3 cellular contexts compared by ENCODE assay signal in the genomic region with DNA sequence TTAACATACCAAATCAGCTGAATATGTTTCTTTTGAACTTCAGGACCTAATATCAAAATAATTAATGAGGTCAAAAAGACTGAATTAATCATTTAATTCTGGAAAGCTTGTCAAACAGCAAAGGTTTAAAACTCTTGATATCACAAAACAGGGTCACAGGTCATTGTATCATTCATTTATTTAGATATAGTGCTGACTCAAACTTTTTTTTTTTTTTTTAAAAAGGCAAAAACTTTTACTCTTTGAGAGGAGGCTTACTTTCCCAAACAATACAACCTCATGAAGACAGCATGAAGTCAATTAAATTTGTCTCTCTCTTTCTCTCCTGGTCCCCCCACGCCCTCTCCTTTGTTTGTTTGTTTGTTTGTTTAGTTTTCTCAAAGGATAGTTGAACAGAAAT.
TF ChIP-seq lines count a peak whose summit lies in the region.

No MANE protein-coding gene starts in this region.

TF ChIP-seq in A549, 52 proteins besides CTCF, POLR2A, EP300 and RAD21:
- TF ChIP-seq SREBF2 (IDR thresholded peaks at IDR 0.05) (no peak), MAFK (IDR thresholded peaks at IDR 0.05; ENCODE audit: partially characterized antibody) (peak; percentile 50), CBX2 (IDR thresholded peaks at IDR 0.05; ENCODE audit: borderline replicate concordance, low read depth) (no peak)

TF ChIP-seq in IMR-90, 13 proteins besides CTCF, POLR2A, EP300 and RAD21:
- TF ChIP-seq MAFK (IDR thresholded peaks at IDR 0.05; ENCODE audit: low read depth, low read length) (peak; percentile 45), RCOR1 (IDR thresholded peaks at IDR 0.05; ENCODE audit: insufficient replicate concordance, low read length) (no peak)
TF ChIP-seq in IMR-90: peak in this region for 1.

TF ChIP-seq in H1, 55 proteins besides CTCF, POLR2A, EP300 and RAD21:
- TF ChIP-seq MAFK (IDR thresholded peaks at IDR 0.05; ENCODE audit: low read depth, low read length) (peak; percentile 15; the same call in 1 of the 2 replicates), ZNF274 (IDR thresholded peaks at IDR 0.05; ENCODE audit: borderline replicate concordance, extremely low read depth, low read length) (no peak)
